22 cellular contexts compared by ENCODE assay signal in the genomic region with DNA sequence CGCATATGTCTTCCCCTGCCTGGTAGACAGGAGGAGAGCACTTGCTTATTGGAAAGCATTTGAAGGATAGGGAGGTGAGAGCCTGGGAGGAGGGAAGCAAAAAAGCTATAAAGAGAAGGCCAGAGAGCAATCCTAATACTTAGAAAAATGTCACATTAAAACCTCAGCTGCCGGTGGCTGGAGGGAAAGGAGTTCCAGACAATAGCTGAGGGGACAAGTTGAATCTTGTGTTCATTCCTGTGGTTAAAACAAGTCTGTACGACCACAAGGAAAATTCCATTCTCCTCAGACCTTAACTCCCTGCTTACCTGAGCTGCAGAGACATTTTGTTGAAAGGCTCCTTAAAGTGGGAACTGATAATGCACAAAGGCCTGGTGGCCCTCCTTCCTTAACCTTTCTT.
DNase-seq lines count a peak whose midpoint lies in the region; ATAC-seq and TF ChIP-seq lines count a peak whose summit lies in the region.
"Had no signal": no experiment of that assay in that cellular context is flagged by ENCODE, and none has a peak within 500 bp of the region (broad histone marks: within the 10 kb centered on the region; RNA-seq: fewer than 3 reads in every experiment).

No MANE protein-coding gene starts in this region.

- no peak overlapping the region for H2AFZ ChIP-seq in smooth muscle cell (ENCODE audit: low read depth)

- no peaks in the 10 kb centered on the region for H4K20me1 ChIP-seq in smooth muscle cell (ENCODE audit: low read depth)

- ATAC-seq in foreskin keratinocyte = peak; percentile 74
- no peak for ATAC-seq in GM18909 (IDR thresholded peaks at IDR 0.05; ENCODE audit: poor library complexity, unreplicated experiment)
- ATAC-seq: mucosa of descending colon; stimulated activated naive B cell treated with anti-CD40 and anti-IgM and Interleukin-4, amounts not matched to agents 10 μg/mL and 1 μg/mL and 100 μg/mL, for 72 hours; T-cell had no signal

- DNase-seq in HAP-1 (ENCODE audit: low spot score in 2 of 2) (peak; percentile 19 to 51), RWPE1 (ENCODE audit: low spot score) (peak; percentile 89), foreskin keratinocyte (peak; percentile 94 to 98), smooth muscle cell (lab: John Stamatoyannopoulos, UW; ENCODE audit: unreplicated experiment) (no peak), ovary (no peak), endothelial cell (ENCODE audit: low spot score) (no peak), AML-193 (lab: John Stamatoyannopoulos, UW) (no peak)
- DNase-seq: activated naive CD4-positive, alpha-beta T cell; activated T-cell treated with anti-CD3 and anti-CD28 coated beads for 4 hours; aorta; CD4-positive, alpha-beta memory T cell; EL; H7; Kasumi-1; mucosa of descending colon; NCI-H2227 treated with DMSO at 0.1 percent for 48 hours; Right ventricle myocardium superior; stimulated activated naive B cell treated with anti-CD40 and anti-IgM and Interleukin-4, amounts not matched to agents 10 μg/mL and 1 μg/mL and 100 μg/mL, for 72 hours; T-cell; tibial artery had no signal

- peaks cover 2% of the 10 kb centered on the region for H3K27me3 Mint-ChIP-seq in endothelial cell (ENCODE audit: unreplicated experiment)

- no peaks in the 10 kb centered on the region for H3F3A ChIP-seq in smooth muscle cell (ENCODE audit: low read depth)

- intact Hi-C loops in ovary (cut with DNase I) = no loop called here

- H3K36me3 Mint-ChIP-seq in endothelial cell (ENCODE audit: low read depth, unreplicated experiment) = no peaks in the 10 kb centered on the region
- H3K36me3 Mint-ChIP-seq: CD4-positive, alpha-beta memory T cell; stimulated activated naive B cell treated with anti-CD40 and anti-IgM and Interleukin-4, amounts not matched to agents 10 μg/mL and 1 μg/mL and 100 μg/mL, for 72 hours; T-cell had no signal

- TF ChIP-seq POLR2A in ovary (IDR thresholded peaks at IDR 0.05) = no peak

- TF ChIP-seq CTCF in RWPE1 (conservative IDR thresholded peaks at IDR 0.05; ENCODE audit: low read depth) (no peak), foreskin keratinocyte (conservative IDR thresholded peaks at IDR 0.05) (no peak), smooth muscle cell (IDR thresholded peaks at IDR 0.05; ENCODE audit: borderline replicate concordance, insufficient read depth, poor library complexity, severe bottlenecking) (no peak), ovary (IDR thresholded peaks at IDR 0.05) (no peak), endothelial cell (IDR thresholded peaks at IDR 0.05; ENCODE audit: unreplicated experiment) (no peak)

- H3K4me1 ChIP-seq in HAP-1 (peaks cover 15% of the 10 kb centered on the region), foreskin keratinocyte (peaks cover 65% of the 10 kb centered on the region), smooth muscle cell (ENCODE audit: low read depth) (no peaks in the 10 kb centered on the region), ovary (ENCODE audit: insufficient read depth) (no peaks in the 10 kb centered on the region)
- H3K4me1 ChIP-seq: right atrium auricular region had no signal

- POLR2A ChIA-PET in RWPE1 (lab: Yijun Ruan, JAX; ENCODE audit: low non-redundant PET) = interaction anchor here (1.0 to 1.3 kb wide), 3 partner anchors 19 to 67 kb away, joined by 5 to 7 read pairs (median 5); no protein-coding TSS in a partner anchor

- TF ChIP-seq EP300 in ovary (IDR thresholded peaks at IDR 0.05) = no peak

- H3K9ac ChIP-seq in smooth muscle cell (ENCODE audit: low read depth) = no peak overlapping the region

- H3K4me2 ChIP-seq in smooth muscle cell = no peak overlapping the region

- WGBS in smooth muscle cell (ENCODE audit: low lambda C conversion rate) = 53% methylated on average over 3 of the region's 3 CpGs
- 39 to 52% (median 44%) methylated on average over 3 of the region's 3 CpGs for WGBS in ovary, 3 donors

- H3K27me3 ChIP-seq in HAP-1 (ENCODE audit: low read depth) (no peaks in the 10 kb centered on the region), foreskin keratinocyte (no peaks in the 10 kb centered on the region), smooth muscle cell (ENCODE audit: low read depth) (no peaks in the 10 kb centered on the region), ovary (no peaks in the 10 kb centered on the region)
- H3K27me3 ChIP-seq: right atrium auricular region had no signal

- H3K36me3 ChIP-seq in HAP-1 (replicated peaks) (no peaks in the 10 kb centered on the region), smooth muscle cell (ENCODE audit: low read depth) (no peaks in the 10 kb centered on the region), ovary (no peaks in the 10 kb centered on the region)
- H3K36me3 ChIP-seq: right atrium auricular region, tibial artery had no signal

- no peak overlapping the region for H3K4me3 Mint-ChIP-seq in endothelial cell (ENCODE audit: unreplicated experiment)
- H3K4me3 Mint-ChIP-seq: CD4-positive, alpha-beta memory T cell; stimulated activated naive B cell treated with anti-CD40 and anti-IgM and Interleukin-4, amounts not matched to agents 10 μg/mL and 1 μg/mL and 100 μg/mL, for 72 hours; T-cell had no signal

- H3K9me3 Mint-ChIP-seq in endothelial cell (ENCODE audit: unreplicated experiment) = no peaks in the 10 kb centered on the region
- H3K9me3 Mint-ChIP-seq: stimulated activated naive B cell treated with anti-CD40 and anti-IgM and Interleukin-4, amounts not matched to agents 10 μg/mL and 1 μg/mL and 100 μg/mL, for 72 hours; T-cell had no signal

- no peak overlapping the region for H3K27ac Mint-ChIP-seq in endothelial cell (ENCODE audit: unreplicated experiment)
- H3K27ac Mint-ChIP-seq: CD4-positive, alpha-beta memory T cell; stimulated activated naive B cell treated with anti-CD40 and anti-IgM and Interleukin-4, amounts not matched to agents 10 μg/mL and 1 μg/mL and 100 μg/mL, for 72 hours; T-cell had no signal

- H3K4me1 Mint-ChIP-seq in endothelial cell (ENCODE audit: unreplicated experiment) = no peaks in the 10 kb centered on the region
- H3K4me1 Mint-ChIP-seq: CD4-positive, alpha-beta memory T cell; stimulated activated naive B cell treated with anti-CD40 and anti-IgM and Interleukin-4, amounts not matched to agents 10 μg/mL and 1 μg/mL and 100 μg/mL, for 72 hours; T-cell had no signal

- H3K79me2 ChIP-seq in smooth muscle cell (ENCODE audit: low read depth) = no peaks in the 10 kb centered on the region

- H3K27ac ChIP-seq in RWPE1 = peak overlapping the region; percentile 71
- peak overlapping the region; percentile 49 for H3K27ac ChIP-seq in foreskin keratinocyte
- H3K27ac ChIP-seq in smooth muscle cell (ENCODE audit: low read depth) = peak overlapping the region; percentile 36
- no peak overlapping the region for H3K27ac ChIP-seq in ovary
- H3K27ac ChIP-seq: right atrium auricular region, tibial artery had no signal

- in situ Hi-C loops in HAP-1 (cut with MboI; ENCODE audit: low sequenced_read_pairs) = no loop called here

- H3K9me3 ChIP-seq in HAP-1 (no peaks in the 10 kb centered on the region), smooth muscle cell (replicated peaks; ENCODE audit: low read depth) (no peaks in the 10 kb centered on the region), ovary (no peaks in the 10 kb centered on the region)
- H3K9me3 ChIP-seq: mucosa of descending colon, right atrium auricular region, tibial artery had no signal

- CTCF ChIA-PET in RWPE1 (lab: Yijun Ruan, JAX) = interaction anchor here (0.8 to 1.5 kb wide), 2 partner anchors 10 to 201 kb away, joined by 3 to 10 read pairs; no protein-coding TSS in a partner anchor

- H3K4me3 ChIP-seq in HAP-1 = no peak overlapping the region
- no peak overlapping the region for H3K4me3 ChIP-seq in smooth muscle cell
- no peak overlapping the region for H3K4me3 ChIP-seq in ovary
- H3K4me3 ChIP-seq: mucosa of descending colon, right atrium auricular region, tibial artery had no signal

Comparison
In these comparisons a context has a peak if more than half of its experiments do, and no peak if none do; other contexts are left out.
1. DNase-seq: peak in HAP-1 (2 of 2), RWPE1 (single experiment) and foreskin keratinocyte (2 of 2); none in smooth muscle cell (single experiment), ovary (0 of 5), endothelial cell (single experiment) and AML-193 (0 of 2).
2. H3K27ac ChIP-seq: peak in RWPE1 (single experiment), foreskin keratinocyte (single experiment) and smooth muscle cell (single experiment); none in ovary (0 of 2).